ENCODE assay signal across 17 cellular contexts in genomic region chr7:131897790-131898165, GRCh38.
DNase-seq lines count a peak whose midpoint lies in the region; ATAC-seq, FAIRE-seq and TF ChIP-seq lines count a peak whose summit lies in the region.
"Had no signal": no experiment of that assay in that cellular context is flagged by ENCODE, and none has a peak within 500 bp of the region (broad histone marks: within the 10 kb centered on the region; RNA-seq: fewer than 3 reads in every experiment).

No MANE protein-coding gene starts in this region.

- H3K27me3 ChIP-seq in HUES6 (ENCODE audit: control insufficient read depth, insufficient read depth, low read length) = peaks cover 69% of the 10 kb centered on the region

- H3K9me3 ChIP-seq in A549 (0 out of 3 replicates have a peak, but pooled peaks cover 2% of the 10 kb centered on the region), HUES6 (ENCODE audit: control insufficient read depth, insufficient read depth, low read depth, low read length) (no peaks in the 10 kb centered on the region), mesodermal cell (ENCODE audit: control insufficient read depth, low read length) (no peaks in the 10 kb centered on the region)

- no peak overlapping the region for H3K4me3 ChIP-seq in A549
- H3K4me3 ChIP-seq in HUES6 (ENCODE audit: low read depth, low read length) = peak overlapping the region; percentile 28; the same call in 1 of the 2 replicates
- H3K4me3 ChIP-seq in astrocyte of the spinal cord (ENCODE audit: low read depth, low read length) = no peak overlapping the region
- no peak overlapping the region for H3K4me3 ChIP-seq in mesodermal cell (ENCODE audit: extremely low read depth, insufficient read depth, low read length, poor library complexity, severe bottlenecking)
- H3K4me3 ChIP-seq: GM12878, GM23248 had no signal

- WGBS in A549 (ENCODE audit: missing lambda C conversion rate) = no CpG with 5 or more reads among the region's 2 CpGs
- WGBS in mesodermal cell (ENCODE audit: insufficient coverage in 2 of 2), 2 experiments = 53 to 57% methylated on average over 1 to 2 of the region's 2 CpGs

- POLR2A ChIA-PET in A549 (lab: Yijun Ruan, JAX) = interaction anchor here (1.0 kb wide), 1 partner anchor 9 kb away, joined by 3 read pairs; no protein-coding TSS in a partner anchor

- no peak for ATAC-seq in A549
- ATAC-seq: GM12878 had no signal

- TF ChIP-seq RAD21 in A549 (conservative IDR thresholded peaks at IDR 0.05 in 1 of 2, IDR thresholded peaks at IDR 0.05 in 1 of 2) = no peak

- no peak for FAIRE-seq in A549 (lab: Jason Lieb, UNC)
- FAIRE-seq: GM12878, RCC 7860 had no signal

- peak overlapping the region; percentile 23; the same call in 2 of the 3 replicates for H3K4me2 ChIP-seq in A549

- in situ Hi-C loops in astrocyte of the spinal cord (cut with HindIII; ENCODE audit: low sequenced_read_pairs) = no loop called here

- no peak for DNase-seq in A549 (ENCODE audit: low read depth in 1 of 2, low spot score in 1 of 2)
- DNase-seq in astrocyte of the spinal cord (ENCODE audit: low read depth, low spot score) = peak; percentile 28
- DNase-seq in CD1c-positive myeloid dendritic cell (ENCODE audit: extremely low spot score) = no peak
- no peak for DNase-seq in NCI-H1694 treated with DMSO at 0.1 percent for 48 hours (lab: John Stamatoyannopoulos, UW)
- no peak for DNase-seq in DMS53 treated with DMSO at 0.1 percent for 48 hours (lab: John Stamatoyannopoulos, UW; ENCODE audit: unreplicated experiment)
- DNase-seq: Calu3; CD4-positive, alpha-beta memory T cell; EL; KG1; NCI-H187 treated with DMSO at 0.1 percent for 48 hours; NCI-H2171; Right ventricle myocardium superior had no signal

- TF ChIP-seq EP300 in A549 (IDR thresholded peaks at IDR 0.05) = no peak

- no peak for TF ChIP-seq POLR2A in A549 (IDR thresholded peaks at IDR 0.05; ENCODE audit: low read length)

- H3K27ac ChIP-seq in A549 = peak overlapping the region; percentile 66 to 81; a peak in 5 of 6 replicates
- no peak overlapping the region; the same call in 1 of the 2 replicates for H3K27ac ChIP-seq in HUES6 (ENCODE audit: low read depth, low read length)
- peak overlapping the region; percentile 78 for H3K27ac ChIP-seq in mesodermal cell (ENCODE audit: low read depth, low read length, severe bottlenecking)
- H3K27ac ChIP-seq: GM23248 had no signal

- peak overlapping the region; percentile 15 for H3K9ac ChIP-seq in HUES6 (ENCODE audit: low read length)
- H3K9ac ChIP-seq: GM23248 had no signal

- CTCF ChIA-PET in A549 (lab: Yijun Ruan, JAX) = interaction anchor here (0.7 to 2.6 kb wide), 5 partner anchors 14 to 42 kb away, joined by 3 to 12 read pairs (median 3); no protein-coding TSS in a partner anchor

- H3K36me3 ChIP-seq in HUES6 (ENCODE audit: control insufficient read depth, insufficient read depth, low read length) = no peaks in the 10 kb centered on the region
- H3K36me3 ChIP-seq in mesodermal cell (ENCODE audit: control insufficient read depth, insufficient read depth, low read length) = no peaks in the 10 kb centered on the region

- H3K4me1 ChIP-seq in A549 = peaks cover 41% of the 10 kb centered on the region
- peaks cover 39% of the 10 kb centered on the region for H3K4me1 ChIP-seq in HUES6 (ENCODE audit: control insufficient read depth, insufficient read depth, low read length)
- H3K4me1 ChIP-seq in mesodermal cell (ENCODE audit: control insufficient read depth, insufficient read depth, low read length, poor library complexity, severe bottlenecking) = peaks cover 18% of the 10 kb centered on the region

- no peak for TF ChIP-seq CTCF in A549 (IDR thresholded peaks at IDR 0.05)
- no peak for TF ChIP-seq CTCF in astrocyte of the spinal cord (IDR thresholded peaks at IDR 0.05; ENCODE audit: low read depth, low read length)

TF ChIP-seq in A549, 52 proteins besides CTCF, POLR2A, EP300 and RAD21:
- TF ChIP-seq RARB (CRISPR knock-in tag; IDR thresholded peaks at IDR 0.05) (no peak), TP53 (CRISPR knock-in tag; IDR thresholded peaks at IDR 0.05) (no peak), REST (IDR thresholded peaks at IDR 0.05) (no peak), EHF (CRISPR knock-in tag; IDR thresholded peaks at IDR 0.05) (no peak), HOXB5 (CRISPR knock-in tag; IDR thresholded peaks at IDR 0.05) (no peak)
